1 cellular context compared by ENCODE assay signal in genomic region chrX:115322375-115322774, GRCh38.
TF ChIP-seq lines count a peak whose summit lies in the region.

No MANE protein-coding gene starts in this region.

TF ChIP-seq in K562, 482 proteins besides CTCF, POLR2A, EP300 and RAD21 (continued from another document and continues in another):
- TF ChIP-seq ZBTB12 (CRISPR knock-in tag; IDR thresholded peaks at IDR 0.05) (no peak), ZNF197 (CRISPR knock-in tag; IDR thresholded peaks at IDR 0.05; ENCODE audit: low read depth) (0 out of 2 replicates have a peak, but pooled peaks have one; percentile 40), ESRRA (IDR thresholded peaks at IDR 0.05; ENCODE audit: borderline replicate concordance, low read depth) (peak; percentile 11; the same call in 1 of the 2 replicates), CREM (IDR thresholded peaks at IDR 0.05; ENCODE audit: low read depth) (no peak), BCOR (IDR thresholded peaks at IDR 0.05) (0 out of 2 replicates have a peak, but pooled peaks have one; percentile 15), ZNF41 (CRISPR knock-in tag; conservative IDR thresholded peaks at IDR 0.05) (0 out of 2 replicates have a peak, but pooled peaks have one; percentile 53), ATF6 (CRISPR knock-in tag; IDR thresholded peaks at IDR 0.05) (no peak), MEF2D (tag; conservative IDR thresholded peaks at IDR 0.05; ENCODE audit: low read depth) (peak; percentile 67; the same call in 1 of the 2 replicates), HES1 (IDR thresholded peaks at IDR 0.05; ENCODE audit: low read depth) (peak; percentile 65; the same call in 1 of the 2 replicates), AFF1 (IDR thresholded peaks at IDR 0.05; ENCODE audit: low read depth in 1 of 2, partially characterized antibody in 2 of 2) (peak in 1 of 2 experiments; percentile 51), MGA (IDR thresholded peaks at IDR 0.05) (no peak), ZNF518B (CRISPR knock-in tag; IDR thresholded peaks at IDR 0.05) (no peak), ZNF239 (CRISPR knock-in tag; IDR thresholded peaks at IDR 0.05) (no peak), ZNF445 (CRISPR knock-in tag; IDR thresholded peaks at IDR 0.05; ENCODE audit: low read depth) (no peak), HMBOX1 (IDR thresholded peaks at IDR 0.05) (no peak), ZNF77 (CRISPR knock-in tag; IDR thresholded peaks at IDR 0.05) (no peak), MLX (CRISPR knock-in tag; conservative IDR thresholded peaks at IDR 0.05) (no peak), HDAC8 (tag; IDR thresholded peaks at IDR 0.05) (no peak), ZNF644 (tag; IDR thresholded peaks at IDR 0.05; ENCODE audit: low read depth) (peak; percentile 73; the same call in 1 of the 2 replicates), PHB2 (IDR thresholded peaks at IDR 0.05; ENCODE audit: low read depth) (peak; percentile 69; the same call in 1 of the 2 replicates)
